ENCODE assay signal across 14 cellular contexts in the genomic region with DNA sequence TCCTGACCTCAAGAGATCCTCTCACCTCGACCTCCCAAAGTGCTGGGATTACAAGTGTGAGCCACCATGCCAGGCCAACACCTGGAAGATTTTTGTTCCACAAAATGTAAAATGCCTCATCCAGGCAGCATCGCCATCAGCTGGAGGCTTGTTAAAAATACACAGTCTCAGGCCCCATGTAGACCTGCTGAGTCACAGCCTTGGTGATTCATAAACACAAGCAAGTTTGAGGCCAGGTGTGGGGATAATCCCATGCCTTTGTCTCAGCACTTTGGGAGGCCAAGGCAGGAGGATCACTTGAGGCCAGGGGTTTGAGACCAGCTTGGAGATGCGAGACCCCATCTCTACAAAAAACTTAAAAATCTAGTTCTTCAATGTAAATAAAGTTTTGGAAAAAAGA. TPM values are rescaled to one million over a fixed set of nuclear protein-coding genes. Genes with fewer than 3 reads are reported as not detected.
DNase-seq lines count a peak whose midpoint lies in the region; ATAC-seq, FAIRE-seq and TF ChIP-seq lines count a peak whose summit lies in the region.
"Had no signal": no experiment of that assay in that cellular context is flagged by ENCODE, and none has a peak within 500 bp of the region (broad histone marks: within the 10 kb centered on the region; RNA-seq: fewer than 3 reads in every experiment).

No MANE protein-coding gene starts in this region.

- H3K79me2 ChIP-seq in HepG2 (ENCODE audit: insufficient read depth, low read length): no peaks in the 10 kb centered on the region

- H2AFZ ChIP-seq in HepG2 (ENCODE audit: low read length): no peak overlapping the region

- no peaks in the 10 kb centered on the region for H3K9me3 ChIP-seq in HepG2 (ENCODE audit: low read length)
- no peaks in the 10 kb centered on the region for H3K9me3 ChIP-seq in CD4-positive, alpha-beta T cell (ENCODE audit: control insufficient read depth, low read length)
- H3K9me3 ChIP-seq: BLaER1 treated with 17β-estradiol and CSF1 and Interleukin-3, amounts not matched to agents 10 nM and 100 nM had no signal

- in situ Hi-C loops in HepG2 (cut with HindIII; ENCODE audit: extremely low pct_ligation_motif_present, low pct_unique_long_range_greater_than_20kb): no loop called here

- POLR2A ChIA-PET in activated CD4-positive, alpha-beta T cell treated with anti-CD3 and anti-CD28 coated beads for 36 hours (lab: Charles Lee): no interaction called here
- POLR2A ChIA-PET in HepG2 (lab: Yijun Ruan, JAX): no interaction called here
- POLR2A ChIA-PET in CD4-positive, alpha-beta T cell (lab: Charles Lee): no interaction called here

- no peaks in the 10 kb centered on the region for H3K36me3 Mint-ChIP-seq in activated CD4-positive, alpha-beta T cell treated with anti-CD3 and anti-CD28 coated beads for 36 hours (ENCODE audit: low read depth)
- H3K36me3 Mint-ChIP-seq in CD4-positive, alpha-beta T cell (ENCODE audit: low read depth): no peaks in the 10 kb centered on the region
- H3K36me3 Mint-ChIP-seq: naive B cell had no signal

- no peak overlapping the region for H3K4me3 Mint-ChIP-seq in activated CD4-positive, alpha-beta T cell treated with anti-CD3 and anti-CD28 coated beads for 36 hours
- H3K4me3 Mint-ChIP-seq in CD4-positive, alpha-beta T cell: no peak overlapping the region
- H3K4me3 Mint-ChIP-seq: naive B cell had no signal

- no peaks in the 10 kb centered on the region for H3K27me3 ChIP-seq in HepG2 (ENCODE audit: control insufficient read depth in 1 of 2, insufficient read depth in 2 of 2, low read length in 2 of 2)
- no peaks in the 10 kb centered on the region for H3K27me3 ChIP-seq in CD4-positive, alpha-beta T cell (ENCODE audit: control insufficient read depth, insufficient read depth, low read length)
- H3K27me3 ChIP-seq: BLaER1 treated with 17β-estradiol and CSF1 and Interleukin-3, amounts not matched to agents 10 nM and 100 nM had no signal

- no TSS peak for BruUV-seq in HepG2 (replicated peaks; lab: Mats Ljungman, UMichigan)

- 0 out of 2 replicates have a peak, but pooled peaks have one; percentile 16 for TF ChIP-seq CTCF in HepG2 (CRISPR knock-in tag; IDR thresholded peaks at IDR 0.05)
- no peak for TF ChIP-seq CTCF in CD4-positive, alpha-beta T cell (IDR thresholded peaks at IDR 0.05)

- no peak overlapping the region for H3K27ac Mint-ChIP-seq in activated CD4-positive, alpha-beta T cell treated with anti-CD3 and anti-CD28 coated beads for 36 hours
- H3K27ac Mint-ChIP-seq in CD4-positive, alpha-beta T cell: no peak overlapping the region
- H3K27ac Mint-ChIP-seq: naive B cell had no signal

- no peak overlapping the region for H3K4me3 ChIP-seq in HepG2 (replicated peaks in 1 of 3; ENCODE audit: insufficient read depth in 1 of 3, low read depth in 2 of 3, low read length in 3 of 3)
- H3K4me3 ChIP-seq: BLaER1 treated with 17β-estradiol and CSF1 and Interleukin-3, amounts not matched to agents 10 nM and 100 nM had no signal

- whole genome bisulfite sequencing in HepG2 (ENCODE audit: low lambda C conversion rate): 58% methylated on average over 3 of the region's 3 CpGs

- H3K4me1 ChIP-seq in HepG2 (ENCODE audit: insufficient read depth, low read length): peaks cover 16% of the 10 kb centered on the region

- no peaks in the 10 kb centered on the region for H4K20me1 ChIP-seq in HepG2 (ENCODE audit: insufficient read depth, low read length)
- H4K20me1 ChIP-seq: BLaER1 treated with 17β-estradiol and CSF1 and Interleukin-3, amounts not matched to agents 10 nM and 100 nM had no signal

- intact Hi-C loops in activated CD4-positive, alpha-beta T cell treated with anti-CD3 and anti-CD28 coated beads for 36 hours (cut with DNase I, micrococcal nuclease): loop anchor here in 1 of 2 experiments (1.0 kb wide), 1 partner anchor 22 kb away; no protein-coding TSS in a partner anchor
- intact Hi-C loops in HepG2 (cut with micrococcal nuclease; ENCODE audit: unreplicated experiment): loop anchor here (5.0 kb wide), 1 partner anchor 196 kb away; no protein-coding TSS in a partner anchor
- intact Hi-C loops in CD4-positive, alpha-beta T cell (cut with DNase I, micrococcal nuclease): no loop called here

- TF ChIP-seq POLR2A in HepG2 (IDR thresholded peaks at IDR 0.05; ENCODE audit: insufficient read depth in 1 of 2, low read depth in 2 of 2, low read length in 2 of 2): no peak

- no peak for FAIRE-seq in HepG2 (lab: Jason Lieb, UNC)
- FAIRE-seq: GM12892 had no signal

- CTCF ChIA-PET in activated CD4-positive, alpha-beta T cell treated with anti-CD3 and anti-CD28 coated beads for 36 hours (lab: Charles Lee): interaction anchor here (0.8 to 1.3 kb wide), 4 partner anchors 8 to 115 kb away, joined by 3 to 4 read pairs (median 4); no protein-coding TSS in a partner anchor
- CTCF ChIA-PET in HepG2 (lab: Yijun Ruan, JAX; ENCODE audit: low intra/inter-chr PET ratio, low total read pairs): no interaction called here
- CTCF ChIA-PET in CD4-positive, alpha-beta T cell (lab: Charles Lee): interaction anchor here (1.0 kb wide), 2 partner anchors 9 to 48 kb away, joined by 3 to 4 read pairs; no protein-coding TSS in a partner anchor

- no peak for TF ChIP-seq EP300 in HepG2 (IDR thresholded peaks at IDR 0.05; ENCODE audit: low read depth in 2 of 2, low read length in 2 of 2)
- no peak for TF ChIP-seq EP300 in HepG2 (CRISPR knock-in tag; IDR thresholded peaks at IDR 0.05; ENCODE audit: borderline replicate concordance)

- no peaks in the 10 kb centered on the region for H3K27me3 Mint-ChIP-seq in activated CD4-positive, alpha-beta T cell treated with anti-CD3 and anti-CD28 coated beads for 36 hours
- H3K27me3 Mint-ChIP-seq in CD4-positive, alpha-beta T cell: no peaks in the 10 kb centered on the region

- no peaks in the 10 kb centered on the region for H3K9me3 Mint-ChIP-seq in activated CD4-positive, alpha-beta T cell treated with anti-CD3 and anti-CD28 coated beads for 36 hours (ENCODE audit: low read depth)
- no peaks in the 10 kb centered on the region for H3K9me3 Mint-ChIP-seq in CD4-positive, alpha-beta T cell
- H3K9me3 Mint-ChIP-seq: naive B cell had no signal

- peak; percentile 56 for DNase-seq in activated CD4-positive, alpha-beta T cell treated with anti-CD3 and anti-CD28 coated beads for 36 hours
- no peak for DNase-seq in activated CD4-positive, alpha-beta T cell treated with anti-CD3 and anti-CD28 coated beads, Interleukin-2, amount 50 U/mL, for 1 hour
- DNase-seq in HT1080 (ENCODE audit: low read depth) (peak; percentile 72), HepG2 (ENCODE audit: low spot score) (peak; percentile 50), Ammon's horn (ENCODE audit: low spot score) (no peak)
- DNase-seq in activated T-cell treated with anti-CD3 and anti-CD28 coated beads, Interleukin-2, amount 50 U/mL, for 48 hours: peak; percentile 25 to 38
- DNase-seq in CD4-positive, alpha-beta T cell: no peak
- DNase-seq: activated CD4-positive, alpha-beta T cell treated with anti-CD3 and anti-CD28 coated beads, Interleukin-2, amount 50 U/mL, for 4 hours; caudate nucleus; naive B cell; NCI-H1417 treated with DMSO at 0.1 percent for 48 hours had no signal

- ATAC-seq in activated CD4-positive, alpha-beta T cell treated with anti-CD3 and anti-CD28 coated beads for 36 hours: peak; percentile 97
- ATAC-seq in HepG2 (no peak), HG03025 (IDR thresholded peaks at IDR 0.05; ENCODE audit: low FRiP score, unreplicated experiment) (no peak)
- no peak for ATAC-seq in CD4-positive, alpha-beta T cell (ENCODE audit: poor library complexity)

- no peaks in the 10 kb centered on the region for H3K36me3 ChIP-seq in HepG2 (replicated peaks in 1 of 2; ENCODE audit: control insufficient read depth in 1 of 2, insufficient read depth in 2 of 2, low read length in 2 of 2)
- H3K36me3 ChIP-seq: BLaER1 treated with 17β-estradiol and CSF1 and Interleukin-3, amounts not matched to agents 10 nM and 100 nM had no signal

- H3K4me2 ChIP-seq in HepG2 (ENCODE audit: low read depth, low read length): no peak overlapping the region
- H3K4me2 ChIP-seq: BLaER1 treated with 17β-estradiol and CSF1 and Interleukin-3, amounts not matched to agents 10 nM and 100 nM had no signal

- H3K4me1 Mint-ChIP-seq in activated CD4-positive, alpha-beta T cell treated with anti-CD3 and anti-CD28 coated beads for 36 hours: no peaks in the 10 kb centered on the region
- no peaks in the 10 kb centered on the region for H3K4me1 Mint-ChIP-seq in CD4-positive, alpha-beta T cell (ENCODE audit: low read depth)

- TF ChIP-seq RAD21 in HepG2 (CRISPR knock-in tag; IDR thresholded peaks at IDR 0.05): no peak

- H3K9ac ChIP-seq in HepG2 (ENCODE audit: insufficient read depth, low read depth, low read length): no peak overlapping the region
- H3K9ac ChIP-seq: BLaER1 treated with 17β-estradiol and CSF1 and Interleukin-3, amounts not matched to agents 10 nM and 100 nM had no signal

- H3K27ac ChIP-seq in HepG2 (ENCODE audit: extremely low read length, insufficient read depth, low read length): no peak overlapping the region
- no peak overlapping the region for H3K27ac ChIP-seq in CD4-positive, alpha-beta T cell (ENCODE audit: low read depth, low read length)
- H3K27ac ChIP-seq: BLaER1 treated with 17β-estradiol and CSF1 and Interleukin-3, amounts not matched to agents 10 nM and 100 nM had no signal

RNA-seq across cellular contexts. Expression of a gene that starts 49.1 kb away (rescaled TPM):
- total RNA-seq in activated CD4-positive, alpha-beta T cell treated with anti-CD3 and anti-CD28 coated beads for 36 hours: 10 to 100 TPM; 30.0 to 33.9 TPM
- 14.3 and 17.9 TPM in 2 replicates for total RNA-seq in HT1080 (2014; rRNA removed; shearing (Covaris generic))
- polyA plus RNA-seq in HT1080 (2015; cell fraction: cytosol; rRNA removed): 9.9 and 12.2 TPM in 2 replicates
- 24.6 and 25.3 TPM in 2 replicates for polyA plus RNA-seq in HT1080 (2015; cell fraction: nucleus; rRNA removed)
- total RNA-seq in HepG2 (2016; rRNA removed; fragmentation: Illumina TruSeq; extraction: Trizol): 8.8 and 9.7 TPM in 2 replicates
- total RNA-seq in HepG2 (2016; cell fraction: cytosol; rRNA removed; fragmentation: Illumina TruSeq; extraction: Trizol; ENCODE audit: low read depth): 20.0 and 23.4 TPM in 2 replicates
- total RNA-seq in HepG2 (2016; cell fraction: insoluble cytoplasmic fraction; rRNA removed; fragmentation: Illumina TruSeq; extraction: Trizol): 7.9 and 8.8 TPM in 2 replicates
- total RNA-seq in HepG2 (2016; cell fraction: membrane; rRNA removed; fragmentation: Illumina TruSeq; extraction: Trizol): 8.0 and 8.3 TPM in 2 replicates
- total RNA-seq in HepG2 (2016; cell fraction: nucleus; rRNA removed; fragmentation: Illumina TruSeq; extraction: Trizol): 9.2 and 12.0 TPM in 2 replicates
- 4.6 and 4.7 TPM in 2 replicates for polyA plus RNA-seq in HepG2 (2011; rRNA removed)
- 1.7 and 2.8 TPM in 2 replicates for polyA plus RNA-seq in HepG2 (2011; cell fraction: cytosol; rRNA removed)
- 17.7 and 24.7 TPM in 2 replicates for polyA plus RNA-seq in HepG2 (2011; cell fraction: nucleus; rRNA removed)
- 4.4 and 4.8 TPM in 2 replicates for polyA plus RNA-seq in HepG2 (2012)
- polyA plus RNA-seq in HepG2 (2016; cell fraction: cytosol; fragmentation: Illumina TruSeq; extraction: Trizol; ENCODE audit: low read depth): 0.55 and 0.96 TPM in 2 replicates
- polyA plus RNA-seq in HepG2 (2016; cell fraction: insoluble cytoplasmic fraction; fragmentation: Illumina TruSeq; extraction: Trizol; ENCODE audit: low read depth): 3.9 and 5.8 TPM in 2 replicates
- polyA plus RNA-seq in HepG2 (2016; cell fraction: membrane; fragmentation: Illumina TruSeq; extraction: Trizol; ENCODE audit: low read depth): 0.41 and 0.84 TPM in 2 replicates
- 15.3 and 17.1 TPM in 2 replicates for polyA plus RNA-seq in HepG2 (2016; cell fraction: nucleus; fragmentation: Illumina TruSeq; extraction: Trizol; ENCODE audit: insufficient read depth, low read depth)
- polyA minus RNA-seq in HepG2 (2011; rRNA and poly(A)+ RNA removed; ENCODE audit: low replicate concordance): 16.6 and 23.1 TPM in 2 replicates
- 12.9 and 14.4 TPM in 2 replicates for polyA minus RNA-seq in HepG2 (2011; cell fraction: cytosol; rRNA and poly(A)+ RNA removed)
- polyA minus RNA-seq in HepG2 (2011; cell fraction: nucleus; rRNA and poly(A)+ RNA removed): 16.2 and 17.8 TPM in 2 replicates
- total RNA-seq in CD4-positive, alpha-beta T cell: 10 to 100 TPM; 67.8 to 68.1 TPM

Comparison
In these comparisons a context has a peak if more than half of its experiments do, and no peak if none do; other contexts are left out.
1. DNase-seq: peak in activated CD4-positive, alpha-beta T cell treated with anti-CD3 and anti-CD28 coated beads for 36 hours (single experiment), HT1080 (single experiment), activated T-cell treated with anti-CD3 and anti-CD28 coated beads, Interleukin-2, amount 50 U/mL, for 48 hours (2 of 2) and HepG2 (single experiment); none in activated CD4-positive, alpha-beta T cell treated with anti-CD3 and anti-CD28 coated beads, Interleukin-2, amount 50 U/mL, for 1 hour (single experiment), CD4-positive, alpha-beta T cell (0 of 10) and Ammon's horn (single experiment).